Comparison of ENCODE assay signal across 10 cellular contexts in genomic region chrX:47196098-47196497, GRCh38. TPM values are rescaled to one million over a fixed set of nuclear protein-coding genes. Genes with fewer than 3 reads are reported as not detected.
A peak's percentile ranks its signal among the peaks of the same experiment; 100 is the strongest.
DNase-seq lines count a peak whose midpoint lies in the region; ATAC-seq, FAIRE-seq and TF ChIP-seq lines count a peak whose summit lies in the region.
"Had no signal": no experiment of that assay in that cellular context is flagged by ENCODE, and none has a peak within 500 bp of the region (broad histone marks: within the 10 kb centered on the region; RNA-seq: fewer than 3 reads in every experiment).

No MANE protein-coding gene starts in this region.

- in situ Hi-C loops in GM12878 (cut with MboI) = loop anchor here (5.0 to 10.0 kb wide), 2 partner anchors 326 to 459 kb away; partner anchors contain the start of genes ELK1 and UXT

- TF ChIP-seq RAD21 in GM12878 (IDR thresholded peaks at IDR 0.05; ENCODE audit: insufficient read depth, low read depth, low read length) = no peak

- no peaks in the 10 kb centered on the region for H3K9me3 ChIP-seq in GM12878 (replicated peaks; ENCODE audit: control insufficient read depth, insufficient read depth, low read length)
- H3K9me3 ChIP-seq in muscle layer of colon (ENCODE audit: low read length) = no peaks in the 10 kb centered on the region
- H3K9me3 ChIP-seq: uterus had no signal

- H3K4me3 ChIP-seq in AG04449 (ENCODE audit: low read depth, low read length) = peak overlapping the region; percentile 34
- peak overlapping the region; percentile 67 for H3K4me3 ChIP-seq in HFF-Myc (replicated peaks; ENCODE audit: low read depth, low read length)
- peak overlapping the region; percentile 13 for H3K4me3 ChIP-seq in GM12878
- no peak overlapping the region for H3K4me3 ChIP-seq in muscle layer of colon (ENCODE audit: low read depth in 1 of 2, low read length in 2 of 2)
- H3K4me3 ChIP-seq: uterus had no signal

- no peaks in the 10 kb centered on the region for H3K27me3 ChIP-seq in GM12878 (replicated peaks in 1 of 2; ENCODE audit: control insufficient read depth in 2 of 2, insufficient read depth in 2 of 2, low read length in 1 of 2)
- peaks cover 0 to 3% of the 10 kb centered on the region in 2 donors for H3K27me3 ChIP-seq in muscle layer of colon (ENCODE audit: control insufficient read depth in 1 of 2, insufficient read depth in 2 of 2, low read length in 2 of 2)
- H3K27me3 ChIP-seq: uterus had no signal

- ATAC-seq in GM12878 (no peak), GM18858 (IDR thresholded peaks at IDR 0.05; ENCODE audit: unreplicated experiment) (no peak)

- no peak overlapping the region; the same call in 1 of the 2 replicates for H3K9ac ChIP-seq in GM12878 (ENCODE audit: control insufficient read depth, insufficient read depth, low read length)
- peak overlapping the region; percentile 32 for H3K9ac ChIP-seq in muscle layer of colon (ENCODE audit: low read length)

- 0 out of 2 replicates have a peak overlapping the region, but pooled peaks have one; percentile 6 for H3K27ac ChIP-seq in GM12878 (ENCODE audit: control insufficient read depth, insufficient read depth)
- no peak overlapping the region for H3K27ac ChIP-seq in muscle layer of colon (ENCODE audit: low read depth, low read length)
- H3K27ac ChIP-seq in caudate nucleus (ENCODE audit: low read depth, low read length) = no peak overlapping the region
- H3K27ac ChIP-seq: uterus had no signal

- H3K36me3 ChIP-seq in GM12878 (ENCODE audit: control insufficient read depth in 2 of 2, insufficient read depth in 2 of 2, low read length in 1 of 2) (peaks cover 20 to 24% of the 10 kb centered on the region in 2 experiments; a peak in 3 of 4 replicates), muscle layer of colon (ENCODE audit: insufficient read depth, low read length) (peaks cover 31% of the 10 kb centered on the region)
- H3K36me3 ChIP-seq: uterus had no signal

- TF ChIP-seq EP300 in GM12878 (IDR thresholded peaks at IDR 0.05; ENCODE audit: borderline replicate concordance in 1 of 2, control insufficient read depth in 1 of 2, low read depth in 2 of 2, low read length in 2 of 2) = no peak

- POLR2A ChIA-PET in AG04449 (lab: Yijun Ruan, JAX) = no interaction called here
- POLR2A ChIA-PET in GM12878 (lab: Charles Lee) = interaction anchor here (0.9 kb wide), 1 partner anchor 22 kb away, joined by 3 read pairs; no protein-coding TSS in a partner anchor

- 94% methylated on average over 3 of the region's 3 CpGs for WGBS in GM12878 (ENCODE audit: insufficient coverage, insufficient replicate concordance, low lambda C conversion rate, missing lambda C conversion rate)

- H3K4me1 ChIP-seq in GM12878 (ENCODE audit: control insufficient read depth, insufficient read depth, low read length) (peaks cover 13% of the 10 kb centered on the region), muscle layer of colon (ENCODE audit: insufficient read depth, low read length) (peaks cover 43% of the 10 kb centered on the region)

- H3K79me2 ChIP-seq in GM12878 (ENCODE audit: control insufficient read depth, insufficient read depth, low read length) = peaks cover 56% of the 10 kb centered on the region

- peaks cover 9% of the 10 kb centered on the region; the same call in 1 of the 2 replicates for H4K20me1 ChIP-seq in GM12878 (ENCODE audit: control insufficient read depth, insufficient read depth)

- TF ChIP-seq POLR2A in GM12878 (IDR thresholded peaks at IDR 0.05; ENCODE audit: low read depth, low read length) = no peak

- no TSS peak for BruUV-seq in GM12878 (replicated peaks; lab: Mats Ljungman, UMichigan)

- H3K4me2 ChIP-seq in GM12878 (ENCODE audit: control insufficient read depth, insufficient read depth) = peak overlapping the region; percentile 77

- H2AFZ ChIP-seq in GM12878 (ENCODE audit: control insufficient read depth, low read depth, low read length) = no peak overlapping the region

- DNase-seq in AG04449 (ENCODE audit: low read depth, low spot score) (no peak), HFF-Myc (ENCODE audit: extremely low read depth, low read depth) (no peak), GM12878 (ENCODE audit: low read depth, low spot score) (no peak), NCI-H2029 (lab: John Stamatoyannopoulos, UW) (no peak), caudate nucleus (lab: John Stamatoyannopoulos, UW) (no peak), pons (ENCODE audit: low spot score) (no peak)
- DNase-seq: DMS79 treated with DMSO at 0.1 percent for 48 hours, uterus had no signal

- TF ChIP-seq CTCF in AG04449 (IDR thresholded peaks at IDR 0.05; ENCODE audit: insufficient read depth, low read length, missing control alignments) (no peak), HFF-Myc (IDR thresholded peaks at IDR 0.05; ENCODE audit: low read depth, low read length, missing control alignments) (no peak), GM12878 (IDR thresholded peaks at IDR 0.05 in 2 of 3, conservative IDR thresholded peaks at IDR 0.05 in 1 of 3; ENCODE audit: control insufficient read depth in 2 of 3, extremely low read depth in 1 of 3, insufficient read depth in 1 of 3, low read depth in 3 of 3, low read length in 3 of 3) (no peak)

- RAD21 ChIA-PET in GM12878 (lab: Charles Lee; ENCODE audit: unreplicated experiment) = interaction anchor here (0.6 to 1.6 kb wide), 4 partner anchors 36 to 327 kb away, joined by 3 to 4 read pairs (median 4); partner anchors contain the start of gene USP11

- CTCF ChIA-PET in AG04449 (lab: Yijun Ruan, JAX) (interaction anchor here (1.1 to 3.1 kb wide), 3 partner anchors 188 to 327 kb away, joined by 4 to 16 read pairs (median 5); no protein-coding TSS in a partner anchor), GM12878 (lab: Yijun Ruan, JAX) (no interaction called here)

- SMC1A ChIA-PET in GM12878 (lab: Charles Lee; ENCODE audit: uncharacterized antibody, unreplicated experiment) = interaction anchor here (0.6 to 3.1 kb wide), 4 partner anchors 10 to 188 kb away, joined by 3 to 20 read pairs (median 3); no protein-coding TSS in a partner anchor

- intact Hi-C loops in GM12878 (cut with micrococcal nuclease; ENCODE audit: unreplicated experiment) = no loop called here

- FAIRE-seq in GM12878 (lab: Jason Lieb, UNC) = no peak

RNA-seq across cellular contexts. Expression of gene UBA1, which starts 2.5 kb away (rescaled TPM):
- total RNA-seq in GM12878 (2013; cell fraction: nucleolus; rRNA removed) = 132 and 146 TPM in 2 replicates
- total RNA-seq in GM12878 (2014; rRNA removed) (228 and 255 TPM in 2 replicates), GM12878 (2014; rRNA removed; fragmentation: Illumina TruSeq; extraction: Trizol) (60.1 and 64.7 TPM in 2 replicates), GM12878 (2021) (296 and 314 TPM in 2 replicates)
- 130 TPM for polyA plus RNA-seq in GM12878 (2011; ENCODE audit: low read depth)
- polyA plus RNA-seq in GM12878 (2011; rRNA removed) (96.5 and 271 TPM in 2 replicates), GM12878 (2014; fragmentation: Illumina TruSeq; extraction: Trizol) (121 and 180 TPM in 2 replicates), GM12878 (2014; fragmentation: Nextera tagmentation; extraction: Ambion mirVana) (10 to 100 TPM; 60.4 to 79.9 TPM), GM12878 (2014; rRNA removed) (225 and 247 TPM in 2 replicates), GM12878 (2016; fragmentation: Nextera tagmentation; extraction: Ambion mirVana) (100 to 1,000 TPM; 208 to 229 TPM)
- polyA plus RNA-seq in GM12878 (2011; cell fraction: cytosol; rRNA removed) = 291 and 337 TPM in 2 replicates
- 336 and 470 TPM in 2 replicates for polyA plus RNA-seq in GM12878 (2011; cell fraction: nucleus; rRNA removed)
- 161 and 179 TPM in 2 replicates for polyA plus RNA-seq in GM12878 (2012)
- 354 and 380 TPM in 2 replicates for polyA minus RNA-seq in GM12878 (2011; rRNA and poly(A)+ RNA removed)
- 111 and 133 TPM in 2 replicates for polyA minus RNA-seq in GM12878 (2011; cell fraction: cytosol; rRNA and poly(A)+ RNA removed)
- 65.5 and 116 TPM in 2 replicates for polyA minus RNA-seq in GM12878 (2011; cell fraction: nucleus; rRNA and poly(A)+ RNA removed)

RNA-seq across cellular contexts. Expression of gene CDK16, which starts 22.4 kb away (rescaled TPM):
- 48.3 and 52.2 TPM in 2 replicates for total RNA-seq in GM12878 (2013; cell fraction: nucleolus; rRNA removed)
- 45.6 and 45.7 TPM in 2 replicates for total RNA-seq in GM12878 (2014; rRNA removed)
- 32.0 and 32.1 TPM in 2 replicates for total RNA-seq in GM12878 (2014; rRNA removed; fragmentation: Illumina TruSeq; extraction: Trizol)
- 63.5 and 64.5 TPM in 2 replicates for total RNA-seq in GM12878 (2021)
- 42.8 TPM for polyA plus RNA-seq in GM12878 (2011; ENCODE audit: low read depth)
- polyA plus RNA-seq in GM12878 (2011; rRNA removed) = 36.5 and 75.1 TPM in 2 replicates
- polyA plus RNA-seq in GM12878 (2011; cell fraction: cytosol; rRNA removed) = 92.7 and 112 TPM in 2 replicates
- polyA plus RNA-seq in GM12878 (2011; cell fraction: nucleus; rRNA removed) = 278 and 292 TPM in 2 replicates
- 54.4 and 59.2 TPM in 2 replicates for polyA plus RNA-seq in GM12878 (2012)
- 41.4 and 50.7 TPM in 2 replicates for polyA plus RNA-seq in GM12878 (2014; fragmentation: Illumina TruSeq; extraction: Trizol)
- polyA plus RNA-seq in GM12878 (2014; fragmentation: Nextera tagmentation; extraction: Ambion mirVana) = 1 to 10 TPM; 2.4 to 4.1 TPM
- 57.1 and 64.1 TPM in 2 replicates for polyA plus RNA-seq in GM12878 (2014; rRNA removed)
- polyA plus RNA-seq in GM12878 (2016; fragmentation: Nextera tagmentation; extraction: Ambion mirVana) = 10 to 100 TPM; 43.7 to 52.7 TPM
- polyA minus RNA-seq in GM12878 (2011; rRNA and poly(A)+ RNA removed) = 83.6 and 118 TPM in 2 replicates
- 46.0 and 50.3 TPM in 2 replicates for polyA minus RNA-seq in GM12878 (2011; cell fraction: cytosol; rRNA and poly(A)+ RNA removed)
- 40.9 and 54.2 TPM in 2 replicates for polyA minus RNA-seq in GM12878 (2011; cell fraction: nucleus; rRNA and poly(A)+ RNA removed)

RNA-seq across cellular contexts. Expression of gene USP11, which starts 36.7 kb away (rescaled TPM):
- 57.1 and 66.4 TPM in 2 replicates for total RNA-seq in GM12878 (2013; cell fraction: nucleolus; rRNA removed)
- total RNA-seq in GM12878 (2014; rRNA removed) = 15.8 and 20.0 TPM in 2 replicates
- total RNA-seq in GM12878 (2014; rRNA removed; fragmentation: Illumina TruSeq; extraction: Trizol) = 13.1 and 14.6 TPM in 2 replicates
- total RNA-seq in GM12878 (2021) = 37.5 and 42.3 TPM in 2 replicates
- 22.8 TPM for polyA plus RNA-seq in GM12878 (2011; ENCODE audit: low read depth)
- polyA plus RNA-seq in GM12878 (2011; rRNA removed) = 9.1 and 24.7 TPM in 2 replicates
- 18.6 and 21.9 TPM in 2 replicates for polyA plus RNA-seq in GM12878 (2011; cell fraction: cytosol; rRNA removed)
- polyA plus RNA-seq in GM12878 (2011; cell fraction: nucleus; rRNA removed) = 79.1 and 80.0 TPM in 2 replicates
- 43.0 and 52.9 TPM in 2 replicates for polyA plus RNA-seq in GM12878 (2012)
- polyA plus RNA-seq in GM12878 (2014; fragmentation: Illumina TruSeq; extraction: Trizol) = 19.9 and 21.0 TPM in 2 replicates
- 1 to 10 TPM; 3.3 to 5.9 TPM for polyA plus RNA-seq in GM12878 (2014; fragmentation: Nextera tagmentation; extraction: Ambion mirVana)
- polyA plus RNA-seq in GM12878 (2014; rRNA removed) = 21.8 and 25.1 TPM in 2 replicates
- polyA plus RNA-seq in GM12878 (2016; fragmentation: Nextera tagmentation; extraction: Ambion mirVana) = 10 to 100 TPM; 42.5 to 44.0 TPM
- 50.6 and 62.9 TPM in 2 replicates for polyA minus RNA-seq in GM12878 (2011; rRNA and poly(A)+ RNA removed)
- polyA minus RNA-seq in GM12878 (2011; cell fraction: cytosol; rRNA and poly(A)+ RNA removed) = 19.5 and 23.9 TPM in 2 replicates
- 31.4 and 64.7 TPM in 2 replicates for polyA minus RNA-seq in GM12878 (2011; cell fraction: nucleus; rRNA and poly(A)+ RNA removed)

RNA-seq across cellular contexts. Expression of gene RBM10, which starts 51.1 kb away (rescaled TPM):
- total RNA-seq in GM12878 (2013; cell fraction: nucleolus; rRNA removed) = 20.5 and 23.3 TPM in 2 replicates
- total RNA-seq in GM12878 (2014; rRNA removed) (46.8 and 48.0 TPM in 2 replicates), GM12878 (2014; rRNA removed; fragmentation: Illumina TruSeq; extraction: Trizol) (20.7 and 24.8 TPM in 2 replicates), GM12878 (2021) (55.5 and 57.6 TPM in 2 replicates)
- polyA plus RNA-seq in GM12878 (2011; ENCODE audit: low read depth) = 9.2 TPM
- polyA plus RNA-seq in GM12878 (2011; rRNA removed) (7.8 and 16.0 TPM in 2 replicates), GM12878 (2014; fragmentation: Illumina TruSeq; extraction: Trizol) (10.4 and 22.5 TPM in 2 replicates), GM12878 (2014; fragmentation: Nextera tagmentation; extraction: Ambion mirVana) (1 to 10 TPM; 1.4 to 4.4 TPM), GM12878 (2014; rRNA removed) (34.9 and 40.2 TPM in 2 replicates), GM12878 (2016; fragmentation: Nextera tagmentation; extraction: Ambion mirVana) (10 to 100 TPM; 50.0 to 60.0 TPM)
- polyA plus RNA-seq in GM12878 (2011; cell fraction: cytosol; rRNA removed) = 26.5 and 30.1 TPM in 2 replicates
- 65.0 and 78.6 TPM in 2 replicates for polyA plus RNA-seq in GM12878 (2011; cell fraction: nucleus; rRNA removed)
- 28.7 and 33.3 TPM in 2 replicates for polyA plus RNA-seq in GM12878 (2012)
- polyA minus RNA-seq in GM12878 (2011; rRNA and poly(A)+ RNA removed) = 18.5 and 31.5 TPM in 2 replicates
- polyA minus RNA-seq in GM12878 (2011; cell fraction: cytosol; rRNA and poly(A)+ RNA removed) = 20.6 and 22.2 TPM in 2 replicates
- polyA minus RNA-seq in GM12878 (2011; cell fraction: nucleus; rRNA and poly(A)+ RNA removed) = 9.6 and 17.0 TPM in 2 replicates

RNA-seq across cellular contexts. Expression of gene NDUFB11, which starts 51.6 kb away (rescaled TPM):
- total RNA-seq in GM12878 (2013; cell fraction: nucleolus; rRNA removed) = 6.3 and 11.1 TPM in 2 replicates
- total RNA-seq in GM12878 (2014; rRNA removed) (179 and 202 TPM in 2 replicates), GM12878 (2014; rRNA removed; fragmentation: Illumina TruSeq; extraction: Trizol) (51.2 and 60.8 TPM in 2 replicates), GM12878 (2021) (101 and 106 TPM in 2 replicates)
- polyA plus RNA-seq in GM12878 (2011; ENCODE audit: low read depth) = 14.4 TPM
- polyA plus RNA-seq in GM12878 (2011; rRNA removed) (27.3 and 53.4 TPM in 2 replicates), GM12878 (2014; fragmentation: Illumina TruSeq; extraction: Trizol) (41.5 and 42.5 TPM in 2 replicates), GM12878 (2014; fragmentation: Nextera tagmentation; extraction: Ambion mirVana) (10 to 100 TPM; 16.1 to 44.5 TPM), GM12878 (2014; rRNA removed) (164 and 211 TPM in 2 replicates), GM12878 (2016; fragmentation: Nextera tagmentation; extraction: Ambion mirVana) (100 to 1,000 TPM; 197 to 199 TPM)
- 92.9 and 97.2 TPM in 2 replicates for polyA plus RNA-seq in GM12878 (2011; cell fraction: cytosol; rRNA removed)
- polyA plus RNA-seq in GM12878 (2011; cell fraction: nucleus; rRNA removed) = 33.8 and 41.1 TPM in 2 replicates
- polyA plus RNA-seq in GM12878 (2012) = 89.4 and 91.6 TPM in 2 replicates
- polyA minus RNA-seq in GM12878 (2011; rRNA and poly(A)+ RNA removed) = 46.4 and 67.7 TPM in 2 replicates
- polyA minus RNA-seq in GM12878 (2011; cell fraction: cytosol; rRNA and poly(A)+ RNA removed) = 24.2 and 27.1 TPM in 2 replicates
- 8.1 and 15.1 TPM in 2 replicates for polyA minus RNA-seq in GM12878 (2011; cell fraction: nucleus; rRNA and poly(A)+ RNA removed)

Comparison
In these comparisons a context has a peak if more than half of its experiments do, and no peak if none do; other contexts are left out.
1. H3K4me3 ChIP-seq: peak in AG04449 (single experiment), HFF-Myc (single experiment) and GM12878 (single experiment); none in muscle layer of colon (0 of 2).